Comparison of ENCODE assay signal across 10 cellular contexts in genomic region chr4:140096483-140096861, GRCh38. TPM values are rescaled to one million over a fixed set of nuclear protein-coding genes. Genes with fewer than 3 reads are reported as not detected.
DNase-seq lines count a peak whose midpoint lies in the region; ATAC-seq, FAIRE-seq and TF ChIP-seq lines count a peak whose summit lies in the region.
"Had no signal": no experiment of that assay in that cellular context is flagged by ENCODE, and none has a peak within 500 bp of the region (broad histone marks: within the 10 kb centered on the region; RNA-seq: fewer than 3 reads in every experiment).

No MANE protein-coding gene starts in this region.

- CTCF ChIA-PET in Calu3 (lab: Charles Lee), result no interaction called here
- CTCF ChIA-PET in OCI-LY7 (lab: Charles Lee; ENCODE audit: unreplicated experiment), result no interaction called here

- no peak for DNase-seq in Calu3
- no peak for DNase-seq in OCI-LY7 (ENCODE audit: low spot score)
- DNase-seq in psoas muscle, result no peak
- no peak for DNase-seq in HT-29 (ENCODE audit: low spot score)
- no peak for DNase-seq in NCI-H1694 (lab: John Stamatoyannopoulos, UW)
- DNase-seq in GOT3 (lab: John Stamatoyannopoulos, UW), result no peak
- no peak for DNase-seq in kidney
- DNase-seq: NCI-H526 had no signal

- H3K4me1 Mint-ChIP-seq in Calu3 (ENCODE audit: low read depth, unreplicated experiment), result peaks cover 57% of the 10 kb centered on the region
- H3K4me1 Mint-ChIP-seq in dendritic cell treated with granulocyte-macrophage colony-stimulating factor and Interleukin-4, amounts not matched to agents 40 ng/mL and 50 ng/mL, for 4 days (ENCODE audit: low read depth), result peaks cover 85% of the 10 kb centered on the region

- H3K27me3 Mint-ChIP-seq in Calu3 (ENCODE audit: unreplicated experiment), result no peaks in the 10 kb centered on the region
- H3K27me3 Mint-ChIP-seq in dendritic cell treated with granulocyte-macrophage colony-stimulating factor and Interleukin-4, amounts not matched to agents 40 ng/mL and 50 ng/mL, for 4 days, result no peaks in the 10 kb centered on the region

- WGBS in psoas muscle, 3 donors, result 63 to 85% (median 83%) methylated on average over 5 of the region's 5 CpGs

- intact Hi-C loops in Calu3 (cut with micrococcal nuclease; ENCODE audit: unreplicated experiment), result loop anchor here (5.0 kb wide), 2 partner anchors 36 to 56 kb away; partner anchors contain the start of gene MAML3
- intact Hi-C loops in OCI-LY7 (cut with micrococcal nuclease; ENCODE audit: unreplicated experiment), result no loop called here
- intact Hi-C loops in dendritic cell treated with granulocyte-macrophage colony-stimulating factor and Interleukin-4, amounts not matched to agents 40 ng/mL and 50 ng/mL, for 4 days (cut with micrococcal nuclease), result no loop called here
- intact Hi-C loops in psoas muscle (cut with DNase I), result loop anchor here (5.0 kb wide), 2 partner anchors 39 to 51 kb away; no protein-coding TSS in a partner anchor
- intact Hi-C loops in kidney (cut with DNase I), result no loop called here

- H3K9ac ChIP-seq in kidney (ENCODE audit: low read length in 2 of 2), result no peak overlapping the region

- no peaks in the 10 kb centered on the region for H3K9me2 ChIP-seq in OCI-LY7 (ENCODE audit: insufficient read depth, low read length)

- TF ChIP-seq CTCF in Calu3 (IDR thresholded peaks at IDR 0.05; ENCODE audit: unreplicated experiment), result no peak
- no peak for TF ChIP-seq CTCF in OCI-LY7 (conservative IDR thresholded peaks at IDR 0.05; ENCODE audit: low read length)
- TF ChIP-seq CTCF in psoas muscle (IDR thresholded peaks at IDR 0.05), result no peak
- TF ChIP-seq CTCF in kidney (IDR thresholded peaks at IDR 0.05; ENCODE audit: borderline replicate concordance, extremely low read depth, insufficient read depth), result no peak

- no peak overlapping the region for H3K4me3 ChIP-seq in OCI-LY7 (ENCODE audit: low read depth, low read length, poor library complexity, severe bottlenecking)
- H3K4me3 ChIP-seq in psoas muscle, result no peak overlapping the region
- H3K4me3 ChIP-seq in kidney (ENCODE audit: low read length in 2 of 2), result no peak overlapping the region

- H4K20me1 ChIP-seq in OCI-LY7 (ENCODE audit: insufficient read depth, low read length), result no peaks in the 10 kb centered on the region

- FAIRE-seq in kidney (lab: Jason Lieb, UNC), result no peak

- POLR2A ChIA-PET in OCI-LY7 (lab: Charles Lee), result no interaction called here

- peak in 1 of 4 donors; percentile 31 for ATAC-seq in psoas muscle

- H3K36me3 Mint-ChIP-seq in Calu3 (ENCODE audit: insufficient read depth, unreplicated experiment), result peaks cover 9% of the 10 kb centered on the region
- no peaks in the 10 kb centered on the region for H3K36me3 Mint-ChIP-seq in dendritic cell treated with granulocyte-macrophage colony-stimulating factor and Interleukin-4, amounts not matched to agents 40 ng/mL and 50 ng/mL, for 4 days (ENCODE audit: low read depth)

- H2AFZ ChIP-seq in OCI-LY7 (ENCODE audit: low read length), result no peak overlapping the region

- BruUV-seq in Calu3 (replicated peaks; lab: Mats Ljungman, UMichigan), result no TSS peak
- BruUV-seq in OCI-LY7 (replicated peaks; lab: Mats Ljungman, UMichigan), result no TSS peak

- H3K27ac Mint-ChIP-seq in Calu3 (ENCODE audit: unreplicated experiment), result peak overlapping the region; percentile 26
- H3K27ac Mint-ChIP-seq in dendritic cell treated with granulocyte-macrophage colony-stimulating factor and Interleukin-4, amounts not matched to agents 40 ng/mL and 50 ng/mL, for 4 days, result peak overlapping the region; percentile 92

- H3K27me3 ChIP-seq in psoas muscle (ENCODE audit: insufficient read depth in 3 of 3, low read length in 2 of 3), result no peaks in the 10 kb centered on the region

- no peak overlapping the region for H3K4me3 Mint-ChIP-seq in Calu3 (ENCODE audit: low read depth, unreplicated experiment)
- no peak overlapping the region for H3K4me3 Mint-ChIP-seq in dendritic cell treated with granulocyte-macrophage colony-stimulating factor and Interleukin-4, amounts not matched to agents 40 ng/mL and 50 ng/mL, for 4 days

- peak overlapping the region; percentile 38; the same call in 1 of the 2 replicates for H3K4me2 ChIP-seq in OCI-LY7 (ENCODE audit: low read length)

- H3K9me3 ChIP-seq in OCI-LY7 (ENCODE audit: low read length) (no peaks in the 10 kb centered on the region), psoas muscle (no peaks in the 10 kb centered on the region), kidney (ENCODE audit: control insufficient read depth in 1 of 2, low read length in 2 of 2) (no peaks in the 10 kb centered on the region)

- H3K9me3 Mint-ChIP-seq in Calu3 (ENCODE audit: low read depth, unreplicated experiment), result no peaks in the 10 kb centered on the region
- H3K9me3 Mint-ChIP-seq in dendritic cell treated with granulocyte-macrophage colony-stimulating factor and Interleukin-4, amounts not matched to agents 40 ng/mL and 50 ng/mL, for 4 days, result no peaks in the 10 kb centered on the region
- H3K9me3 Mint-ChIP-seq: neural crest cell had no signal

- H3K27ac ChIP-seq in OCI-LY7 (ENCODE audit: low read depth, low read length, poor library complexity, severe bottlenecking) (no peak overlapping the region), psoas muscle (peak overlapping the region; percentile 84), kidney (ENCODE audit: low read depth in 2 of 2, low read length in 2 of 2) (peak overlapping the region in 1 of 2 donors; percentile 56)

- peaks cover 45% of the 10 kb centered on the region for H3K4me1 ChIP-seq in OCI-LY7 (ENCODE audit: insufficient read depth, low read length, poor library complexity, severe bottlenecking)
- H3K4me1 ChIP-seq in psoas muscle, result peaks cover 58% of the 10 kb centered on the region
- H3K4me1 ChIP-seq in kidney (ENCODE audit: control insufficient read depth in 1 of 2, insufficient read depth in 1 of 2, low read depth in 1 of 2, low read length in 2 of 2), result peaks cover 15 to 20% of the 10 kb centered on the region in 2 donors

- H3K36me3 ChIP-seq in OCI-LY7 (ENCODE audit: insufficient read depth, low read length) (no peaks in the 10 kb centered on the region), psoas muscle (ENCODE audit: insufficient read depth in 1 of 2, low read depth in 1 of 2) (no peaks in the 10 kb centered on the region), kidney (ENCODE audit: control insufficient read depth in 1 of 2, insufficient read depth in 2 of 2, low read length in 2 of 2) (no peaks in the 10 kb centered on the region)

- no peaks in the 10 kb centered on the region for H3K79me2 ChIP-seq in OCI-LY7 (ENCODE audit: insufficient read depth, low read depth, low read length)

RNA-seq across cellular contexts. Expression of gene MAML3, which starts 57.5 kb away (rescaled TPM):
- total RNA-seq in Calu3 (2022), result 3.8 and 4.0 TPM in 2 replicates
- 1.2 and 1.8 TPM in 2 replicates for total RNA-seq in OCI-LY7 (2014; rRNA removed; shearing (Covaris generic))
- 0.74 and 0.80 TPM in 2 replicates for total RNA-seq in OCI-LY7 (2022)
- 1 to 10 TPM in 3 of 4 donors, under 1 TPM in 1; 0.74 to 2.7 (median 1.4) TPM for total RNA-seq in psoas muscle
- polyA plus RNA-seq in psoas muscle, result under 1 TPM; 0.43 to 0.49 (median 0.48) TPM
- total RNA-seq in HT-29 (2014; rRNA removed; shearing (Covaris generic)), result 8.6 and 11.8 TPM in 2 replicates
- total RNA-seq in kidney, result 10.4 TPM
- 1.4 TPM for polyA plus RNA-seq in kidney (ENCODE audit: insufficient read depth, low read depth, low replicate concordance)

Comparison
In these comparisons a context has a peak if more than half of its experiments do, and no peak if none do; other contexts are left out.
1. intact Hi-C loops: an anchor here in Calu3 (5.0 kb wide) and psoas muscle (5.0 kb wide); none called in OCI-LY7, dendritic cell treated with granulocyte-macrophage colony-stimulating factor and Interleukin-4, amounts not matched to agents 40 ng/mL and 50 ng/mL, for 4 days and kidney.